1 cellular context compared by ENCODE assay signal in the genomic region with DNA sequence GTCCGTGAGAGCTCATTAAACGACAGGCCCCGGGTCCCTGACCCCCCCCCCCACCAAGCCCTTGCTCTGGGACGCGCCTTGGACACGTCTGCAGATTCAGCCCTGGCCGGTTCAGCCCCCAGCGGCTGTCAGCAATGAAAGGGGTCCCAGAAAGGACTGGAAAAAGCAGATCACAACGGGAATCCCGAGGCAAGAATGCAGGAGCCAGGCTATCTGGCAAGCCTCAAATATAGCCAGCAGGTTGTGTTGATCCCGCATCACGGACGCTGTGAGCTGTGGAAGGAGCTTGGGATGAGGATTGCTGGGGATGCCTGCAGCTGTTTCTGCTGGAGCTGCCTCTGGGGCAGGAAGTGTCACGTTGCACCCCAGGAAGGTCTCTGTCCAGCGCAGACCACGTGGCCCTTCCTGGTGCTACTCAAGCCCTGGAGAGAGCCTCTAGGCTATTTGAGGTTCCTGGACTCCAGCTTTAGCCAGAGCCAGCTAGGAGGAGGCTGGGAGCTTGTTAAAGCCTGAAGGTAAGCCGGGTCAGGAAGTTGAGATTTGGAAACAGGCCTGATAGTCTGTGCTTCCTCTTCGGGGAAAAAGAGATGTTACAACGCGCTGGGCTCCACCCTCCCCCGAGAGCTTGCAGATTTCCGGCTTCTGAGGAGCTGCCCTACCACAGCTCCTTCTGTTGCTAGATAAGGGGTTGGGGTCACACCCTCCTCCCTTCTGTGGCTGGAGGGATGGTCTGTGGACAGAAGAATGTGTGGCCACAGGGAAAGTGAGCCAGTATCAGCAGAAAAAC.
TF ChIP-seq lines count a peak whose summit lies in the region.

No MANE protein-coding gene starts in this region.

TF ChIP-seq in WTC11, 78 proteins besides CTCF, POLR2A, EP300 and RAD21 (continued from another document and continues in another):
- TF ChIP-seq AFF4 (CRISPR knock-in tag; IDR thresholded peaks at IDR 0.05; ENCODE audit: borderline replicate concordance): no peak
- TF ChIP-seq, protein P1, sequence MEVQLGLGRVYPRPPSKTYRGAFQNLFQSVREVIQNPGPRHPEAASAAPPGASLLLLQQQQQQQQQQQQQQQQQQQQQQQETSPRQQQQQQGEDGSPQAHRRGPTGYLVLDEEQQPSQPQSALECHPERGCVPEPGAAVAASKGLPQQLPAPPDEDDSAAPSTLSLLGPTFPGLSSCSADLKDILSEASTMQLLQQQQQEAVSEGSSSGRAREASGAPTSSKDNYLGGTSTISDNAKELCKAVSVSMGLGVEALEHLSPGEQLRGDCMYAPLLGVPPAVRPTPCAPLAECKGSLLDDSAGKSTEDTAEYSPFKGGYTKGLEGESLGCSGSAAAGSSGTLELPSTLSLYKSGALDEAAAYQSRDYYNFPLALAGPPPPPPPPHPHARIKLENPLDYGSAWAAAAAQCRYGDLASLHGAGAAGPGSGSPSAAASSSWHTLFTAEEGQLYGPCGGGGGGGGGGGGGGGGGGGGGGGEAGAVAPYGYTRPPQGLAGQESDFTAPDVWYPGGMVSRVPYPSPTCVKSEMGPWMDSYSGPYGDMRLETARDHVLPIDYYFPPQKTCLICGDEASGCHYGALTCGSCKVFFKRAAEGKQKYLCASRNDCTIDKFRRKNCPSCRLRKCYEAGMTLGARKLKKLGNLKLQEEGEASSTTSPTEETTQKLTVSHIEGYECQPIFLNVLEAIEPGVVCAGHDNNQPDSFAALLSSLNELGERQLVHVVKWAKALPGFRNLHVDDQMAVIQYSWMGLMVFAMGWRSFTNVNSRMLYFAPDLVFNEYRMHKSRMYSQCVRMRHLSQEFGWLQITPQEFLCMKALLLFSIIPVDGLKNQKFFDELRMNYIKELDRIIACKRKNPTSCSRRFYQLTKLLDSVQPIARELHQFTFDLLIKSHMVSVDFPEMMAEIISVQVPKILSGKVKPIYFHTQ (CRISPR knock-in tag; IDR thresholded peaks at IDR 0.05): no peak
- TF ChIP-seq SMAD3 (CRISPR knock-in tag; IDR thresholded peaks at IDR 0.05; ENCODE audit: borderline replicate concordance): peak; percentile 91
- TF ChIP-seq ATF1 (CRISPR knock-in tag; IDR thresholded peaks at IDR 0.05): no peak
- TF ChIP-seq, protein P2, sequence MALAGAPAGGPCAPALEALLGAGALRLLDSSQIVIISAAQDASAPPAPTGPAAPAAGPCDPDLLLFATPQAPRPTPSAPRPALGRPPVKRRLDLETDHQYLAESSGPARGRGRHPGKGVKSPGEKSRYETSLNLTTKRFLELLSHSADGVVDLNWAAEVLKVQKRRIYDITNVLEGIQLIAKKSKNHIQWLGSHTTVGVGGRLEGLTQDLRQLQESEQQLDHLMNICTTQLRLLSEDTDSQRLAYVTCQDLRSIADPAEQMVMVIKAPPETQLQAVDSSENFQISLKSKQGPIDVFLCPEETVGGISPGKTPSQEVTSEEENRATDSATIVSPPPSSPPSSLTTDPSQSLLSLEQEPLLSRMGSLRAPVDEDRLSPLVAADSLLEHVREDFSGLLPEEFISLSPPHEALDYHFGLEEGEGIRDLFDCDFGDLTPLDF (CRISPR knock-in tag; IDR thresholded peaks at IDR 0.05): peak; percentile 62; the same call in 1 of the 2 replicates
- TF ChIP-seq, protein P3, sequence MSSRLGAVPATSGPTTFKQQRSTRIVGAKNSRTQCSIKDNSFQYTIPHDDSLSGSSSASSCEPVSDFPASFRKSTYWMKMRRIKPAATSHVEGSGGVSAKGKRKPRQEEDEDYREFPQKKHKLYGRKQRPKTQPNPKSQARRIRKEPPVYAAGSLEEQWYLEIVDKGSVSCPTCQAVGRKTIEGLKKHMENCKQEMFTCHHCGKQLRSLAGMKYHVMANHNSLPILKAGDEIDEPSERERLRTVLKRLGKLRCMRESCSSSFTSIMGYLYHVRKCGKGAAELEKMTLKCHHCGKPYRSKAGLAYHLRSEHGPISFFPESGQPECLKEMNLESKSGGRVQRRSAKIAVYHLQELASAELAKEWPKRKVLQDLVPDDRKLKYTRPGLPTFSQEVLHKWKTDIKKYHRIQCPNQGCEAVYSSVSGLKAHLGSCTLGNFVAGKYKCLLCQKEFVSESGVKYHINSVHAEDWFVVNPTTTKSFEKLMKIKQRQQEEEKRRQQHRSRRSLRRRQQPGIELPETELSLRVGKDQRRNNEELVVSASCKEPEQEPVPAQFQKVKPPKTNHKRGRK (CRISPR knock-in tag; IDR thresholded peaks at IDR 0.05; ENCODE audit: borderline replicate concordance): no peak
- no peak for TF ChIP-seq CBFB (CRISPR knock-in tag; IDR thresholded peaks at IDR 0.05; ENCODE audit: low read depth)
- no peak for TF ChIP-seq NFE2L1 (CRISPR knock-in tag; IDR thresholded peaks at IDR 0.05)
- TF ChIP-seq TCF7 (CRISPR knock-in tag; IDR thresholded peaks at IDR 0.05; ENCODE audit: low read depth): no peak
- TF ChIP-seq, protein P4, sequence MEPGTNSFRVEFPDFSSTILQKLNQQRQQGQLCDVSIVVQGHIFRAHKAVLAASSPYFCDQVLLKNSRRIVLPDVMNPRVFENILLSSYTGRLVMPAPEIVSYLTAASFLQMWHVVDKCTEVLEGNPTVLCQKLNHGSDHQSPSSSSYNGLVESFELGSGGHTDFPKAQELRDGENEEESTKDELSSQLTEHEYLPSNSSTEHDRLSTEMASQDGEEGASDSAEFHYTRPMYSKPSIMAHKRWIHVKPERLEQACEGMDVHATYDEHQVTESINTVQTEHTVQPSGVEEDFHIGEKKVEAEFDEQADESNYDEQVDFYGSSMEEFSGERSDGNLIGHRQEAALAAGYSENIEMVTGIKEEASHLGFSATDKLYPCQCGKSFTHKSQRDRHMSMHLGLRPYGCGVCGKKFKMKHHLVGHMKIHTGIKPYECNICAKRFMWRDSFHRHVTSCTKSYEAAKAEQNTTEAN (CRISPR knock-in tag; IDR thresholded peaks at IDR 0.05): no peak; the same call in 1 of the 2 replicates
- TF ChIP-seq ARID4B (CRISPR knock-in tag; IDR thresholded peaks at IDR 0.05; ENCODE audit: borderline replicate concordance): 0 out of 2 replicates have a peak, but pooled peaks have one; percentile 37
- TF ChIP-seq ESRRA (CRISPR knock-in tag; IDR thresholded peaks at IDR 0.05; ENCODE audit: borderline replicate concordance): no peak
- no peak for TF ChIP-seq ZNF219 (CRISPR knock-in tag; IDR thresholded peaks at IDR 0.05; ENCODE audit: borderline replicate concordance)
- TF ChIP-seq CREB1 (CRISPR knock-in tag; IDR thresholded peaks at IDR 0.05): peak; percentile 63; the same call in 1 of the 2 replicates
- TF ChIP-seq, protein P5, sequence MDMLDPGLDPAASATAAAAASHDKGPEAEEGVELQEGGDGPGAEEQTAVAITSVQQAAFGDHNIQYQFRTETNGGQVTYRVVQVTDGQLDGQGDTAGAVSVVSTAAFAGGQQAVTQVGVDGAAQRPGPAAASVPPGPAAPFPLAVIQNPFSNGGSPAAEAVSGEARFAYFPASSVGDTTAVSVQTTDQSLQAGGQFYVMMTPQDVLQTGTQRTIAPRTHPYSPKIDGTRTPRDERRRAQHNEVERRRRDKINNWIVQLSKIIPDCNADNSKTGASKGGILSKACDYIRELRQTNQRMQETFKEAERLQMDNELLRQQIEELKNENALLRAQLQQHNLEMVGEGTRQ (CRISPR knock-in tag; IDR thresholded peaks at IDR 0.05): peak; percentile 90
- TF ChIP-seq CREM (CRISPR knock-in tag; IDR thresholded peaks at IDR 0.05): 0 out of 2 replicates have a peak, but pooled peaks have one; percentile 5
- TF ChIP-seq ZNF263 (CRISPR knock-in tag; IDR thresholded peaks at IDR 0.05; ENCODE audit: low read depth): no peak
- TF ChIP-seq, protein P6, sequence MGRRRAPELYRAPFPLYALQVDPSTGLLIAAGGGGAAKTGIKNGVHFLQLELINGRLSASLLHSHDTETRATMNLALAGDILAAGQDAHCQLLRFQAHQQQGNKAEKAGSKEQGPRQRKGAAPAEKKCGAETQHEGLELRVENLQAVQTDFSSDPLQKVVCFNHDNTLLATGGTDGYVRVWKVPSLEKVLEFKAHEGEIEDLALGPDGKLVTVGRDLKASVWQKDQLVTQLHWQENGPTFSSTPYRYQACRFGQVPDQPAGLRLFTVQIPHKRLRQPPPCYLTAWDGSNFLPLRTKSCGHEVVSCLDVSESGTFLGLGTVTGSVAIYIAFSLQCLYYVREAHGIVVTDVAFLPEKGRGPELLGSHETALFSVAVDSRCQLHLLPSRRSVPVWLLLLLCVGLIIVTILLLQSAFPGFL (CRISPR knock-in tag; IDR thresholded peaks at IDR 0.05; ENCODE audit: borderline replicate concordance): no peak
- no peak for TF ChIP-seq ZNF423 (CRISPR knock-in tag; IDR thresholded peaks at IDR 0.05)
- TF ChIP-seq JUN (CRISPR knock-in tag; IDR thresholded peaks at IDR 0.05): no peak
- no peak for TF ChIP-seq MLX (CRISPR knock-in tag; IDR thresholded peaks at IDR 0.05)
- no peak for TF ChIP-seq ZNF121 (CRISPR knock-in tag; IDR thresholded peaks at IDR 0.05)
- TF ChIP-seq ATF6 (CRISPR knock-in tag; IDR thresholded peaks at IDR 0.05): no peak; the same call in 1 of the 2 replicates
- TF ChIP-seq, protein P7, sequence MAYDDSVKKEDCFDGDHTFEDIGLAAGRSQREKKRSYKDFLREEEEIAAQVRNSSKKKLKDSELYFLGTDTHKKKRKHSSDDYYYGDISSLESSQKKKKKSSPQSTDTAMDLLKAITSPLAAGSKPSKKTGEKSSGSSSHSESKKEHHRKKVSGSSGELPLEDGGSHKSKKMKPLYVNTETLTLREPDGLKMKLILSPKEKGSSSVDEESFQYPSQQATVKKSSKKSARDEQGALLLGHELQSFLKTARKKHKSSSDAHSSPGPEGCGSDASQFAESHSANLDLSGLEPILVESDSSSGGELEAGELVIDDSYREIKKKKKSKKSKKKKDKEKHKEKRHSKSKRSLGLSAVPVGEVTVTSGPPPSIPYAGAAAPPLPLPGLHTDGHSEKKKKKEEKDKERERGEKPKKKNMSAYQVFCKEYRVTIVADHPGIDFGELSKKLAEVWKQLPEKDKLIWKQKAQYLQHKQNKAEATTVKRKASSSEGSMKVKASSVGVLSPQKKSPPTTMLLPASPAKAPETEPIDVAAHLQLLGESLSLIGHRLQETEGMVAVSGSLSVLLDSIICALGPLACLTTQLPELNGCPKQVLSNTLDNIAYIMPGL (CRISPR knock-in tag; IDR thresholded peaks at IDR 0.05): no peak
- TF ChIP-seq KAT7 (CRISPR knock-in tag; IDR thresholded peaks at IDR 0.05; ENCODE audit: borderline replicate concordance): no peak
